1 cellular context compared by ENCODE assay signal in the genomic region with DNA sequence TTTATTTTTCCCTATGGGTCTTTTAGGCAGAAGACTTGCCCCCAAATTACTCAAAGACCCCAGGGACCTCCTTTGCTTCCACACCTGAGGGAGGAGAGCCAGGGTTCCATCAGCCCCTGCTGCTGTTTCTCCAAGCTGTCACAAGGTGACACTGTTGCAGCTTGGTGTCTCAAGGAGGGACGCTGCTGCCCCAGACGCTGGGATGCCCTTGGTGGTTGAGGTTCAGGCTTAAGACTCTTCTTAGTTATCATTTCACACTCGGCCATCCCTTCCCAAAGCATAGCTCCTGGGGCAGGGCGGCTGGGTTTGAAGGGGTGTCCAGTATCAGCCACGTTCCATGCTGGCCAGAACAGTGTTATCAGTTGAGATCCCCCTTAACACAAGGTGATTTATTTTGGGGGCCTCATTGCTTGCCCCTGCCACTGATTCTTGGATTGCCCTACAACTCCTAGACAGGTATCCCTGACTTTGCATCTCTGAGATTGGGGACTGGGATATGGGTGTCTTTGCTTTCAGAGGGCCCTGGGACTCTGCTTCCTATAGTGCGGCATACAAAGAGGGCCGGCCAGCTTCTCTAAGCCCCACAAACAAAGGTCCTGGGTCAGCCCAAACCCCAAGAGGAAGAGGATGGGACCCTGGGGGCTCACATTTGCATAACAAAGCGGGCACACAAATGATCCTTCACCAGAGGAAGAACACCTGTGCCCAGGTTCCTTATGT.
TF ChIP-seq lines count a peak whose summit lies in the region.

No MANE protein-coding gene starts in this region.

TF ChIP-seq in IMR-90, 13 proteins besides CTCF, POLR2A, EP300 and RAD21 (continued from another document):
- TF ChIP-seq FOS (IDR thresholded peaks at IDR 0.05; ENCODE audit: low read depth, low read length) (no peak), MXI1 (IDR thresholded peaks at IDR 0.05; ENCODE audit: borderline replicate concordance, low read depth, low read length) (no peak), NFE2L2 (IDR thresholded peaks at IDR 0.05; ENCODE audit: low read depth, low read length) (no peak), CHD1 (IDR thresholded peaks at IDR 0.05; ENCODE audit: low read depth, low read length) (no peak), BHLHE40 (IDR thresholded peaks at IDR 0.05; ENCODE audit: low read depth, low read length) (no peak)
